ENCODE assay signal across 8 cellular contexts in the genomic region with DNA sequence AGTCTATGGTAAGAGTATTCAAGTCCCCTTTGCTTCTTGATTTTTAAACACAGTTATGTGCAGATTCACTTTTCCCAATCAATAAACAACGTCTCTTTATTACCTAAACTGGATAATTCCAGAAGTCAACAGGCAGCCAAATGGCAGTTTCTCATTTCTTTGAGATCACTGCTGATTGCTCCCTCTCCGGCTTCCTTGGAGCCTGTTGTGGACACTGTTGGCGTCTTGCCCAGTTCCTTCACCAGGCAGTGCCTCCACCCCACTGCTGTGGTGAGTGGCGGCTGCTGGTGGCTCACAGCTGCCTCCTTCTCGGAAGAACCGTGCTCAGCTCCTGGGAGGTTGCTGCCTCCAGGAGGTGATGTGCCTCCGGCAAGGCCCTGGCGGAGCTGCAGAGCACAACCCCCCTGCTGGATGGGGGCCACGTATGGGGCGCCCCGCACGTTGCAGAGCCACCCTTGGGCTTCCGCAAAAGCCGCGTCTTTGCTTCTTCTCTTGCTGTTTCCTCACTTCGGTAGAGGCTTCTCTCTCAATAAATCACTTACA.
DNase-seq lines count a peak whose midpoint lies in the region; ATAC-seq and TF ChIP-seq lines count a peak whose summit lies in the region.

No MANE protein-coding gene starts in this region.

- H3K4me1 ChIP-seq in RWPE2 (ENCODE audit: insufficient read depth, poor library complexity, severe bottlenecking) = no peaks in the 10 kb centered on the region
- peaks cover 12% of the 10 kb centered on the region for H3K4me1 ChIP-seq in skeletal muscle satellite cell (ENCODE audit: control insufficient read depth, insufficient read depth, low read length)

- H3K27ac ChIP-seq in RWPE2 (ENCODE audit: poor library complexity, severe bottlenecking) = no peak overlapping the region

- no peak overlapping the region for H3K9ac ChIP-seq in skeletal muscle satellite cell (ENCODE audit: low read depth, low read length)

- H3K36me3 ChIP-seq in RWPE2 (ENCODE audit: low read depth) = no peaks in the 10 kb centered on the region
- H3K36me3 ChIP-seq in skeletal muscle satellite cell (ENCODE audit: insufficient read depth, low read length) = no peaks in the 10 kb centered on the region

- no peak for TF ChIP-seq CTCF in RWPE2 (IDR thresholded peaks at IDR 0.05; ENCODE audit: poor library complexity, severe bottlenecking)

- ATAC-seq in RWPE2 (ENCODE audit: low read depth) (peak; percentile 78), HG03135 (IDR thresholded peaks at IDR 0.05; ENCODE audit: unreplicated experiment) (no peak), HG03521 (IDR thresholded peaks at IDR 0.05; ENCODE audit: unreplicated experiment) (no peak), GM21528 (IDR thresholded peaks at IDR 0.05; ENCODE audit: low FRiP score, unreplicated experiment) (no peak)

- intact Hi-C loops in posterior vena cava (cut with DNase I) = no loop called here

- in situ Hi-C loops in KBM-7 (cut with MboI; ENCODE audit: low pct_unique_long_range_greater_than_20kb, low sequenced_read_pairs) = no loop called here

- H3K4me2 ChIP-seq in skeletal muscle satellite cell (ENCODE audit: low read length) = peak overlapping the region; percentile 42

- H3K4me3 ChIP-seq in RWPE2 (ENCODE audit: severe bottlenecking) (no peak overlapping the region), skeletal muscle satellite cell (ENCODE audit: low read length) (no peak overlapping the region)

- no peaks in the 10 kb centered on the region for H3K9me3 ChIP-seq in RWPE2 (ENCODE audit: severe bottlenecking)
- no peaks in the 10 kb centered on the region for H3K9me3 ChIP-seq in skeletal muscle satellite cell (replicated peaks; ENCODE audit: low read length)

- H3K27me3 ChIP-seq in RWPE2 (ENCODE audit: insufficient read depth, poor library complexity, severe bottlenecking) (no peaks in the 10 kb centered on the region), skeletal muscle satellite cell (ENCODE audit: control insufficient read depth, insufficient read depth, low read length) (no peaks in the 10 kb centered on the region)

- DNase-seq in KBM-7 (peak; percentile 84), RWPE2 (ENCODE audit: low spot score) (no peak), globus pallidus (ENCODE audit: low spot score) (peak; percentile 23), posterior vena cava (ENCODE audit: low spot score) (no peak)

Comparison
In these comparisons a context has a peak if more than half of its experiments do, and no peak if none do; other contexts are left out.
1. DNase-seq: peak in KBM-7 (single experiment) and globus pallidus (single experiment); none in RWPE2 (single experiment) and posterior vena cava (single experiment).